In the genomic region with DNA sequence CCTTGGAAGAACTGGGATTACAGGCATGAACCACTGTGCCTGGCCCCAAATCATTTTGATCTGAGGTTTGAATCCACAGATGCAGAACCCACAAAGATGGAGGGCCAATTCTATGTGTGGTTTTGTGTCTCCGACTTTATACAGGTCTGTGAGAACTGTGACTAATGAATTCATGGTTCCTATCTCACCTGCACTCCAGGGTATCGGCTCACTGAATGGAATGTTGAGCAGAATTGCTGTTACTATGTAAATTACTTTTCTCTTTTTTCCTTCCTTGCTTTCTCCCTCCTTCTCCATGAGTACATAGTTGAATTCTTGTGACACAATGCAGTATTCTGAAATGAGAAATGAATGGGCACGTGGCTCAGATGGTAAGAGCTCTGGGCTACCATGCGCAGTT, we compare ENCODE assay signal across 1 cellular context.
TF ChIP-seq lines count a peak whose summit lies in the region.

No MANE protein-coding gene starts in this region.

TF ChIP-seq in GM23338, 12 proteins besides CTCF, POLR2A, EP300 and RAD21 (continued from another document):
- TF ChIP-seq ZNF331 (CRISPR knock-in tag; IDR thresholded peaks at IDR 0.05; ENCODE audit: low read depth), result no peak
- TF ChIP-seq POLR2AphosphoS5 (IDR thresholded peaks at IDR 0.05; ENCODE audit: low read depth), result no peak
